In the genomic region with DNA sequence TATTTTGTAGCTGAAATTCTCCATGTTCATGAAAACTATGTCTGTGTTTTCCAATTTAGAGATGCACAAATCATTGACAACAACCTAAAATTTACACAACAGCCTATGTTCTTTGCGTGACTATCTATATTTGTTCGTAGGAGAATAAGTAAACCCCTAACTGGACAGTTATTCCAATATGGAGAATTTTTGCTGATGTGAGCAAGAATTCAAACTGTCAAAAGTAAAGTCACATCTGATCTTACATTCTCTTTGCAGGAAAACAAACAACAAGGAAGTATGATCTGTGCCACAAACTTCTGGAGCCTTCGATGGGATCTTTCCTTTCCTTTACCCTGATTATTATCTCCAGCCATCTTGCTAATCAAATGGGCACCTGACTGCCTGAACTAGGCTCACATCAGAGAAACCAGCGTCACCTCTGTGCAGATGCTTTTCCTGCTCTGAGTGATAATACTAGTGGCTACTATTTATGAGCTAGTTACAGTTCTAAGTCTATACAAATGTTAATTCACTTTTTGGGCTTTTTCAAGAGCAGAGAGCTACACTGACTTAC, we compare ENCODE assay signal across 1 cellular context.
TF ChIP-seq lines count a peak whose summit lies in the region.

No MANE protein-coding gene starts in this region.

TF ChIP-seq in HepG2, 621 proteins besides CTCF, POLR2A, EP300 and RAD21:
- TF ChIP-seq MAFF (IDR thresholded peaks at IDR 0.05; ENCODE audit: low read depth, low read length) (peak; percentile 94), ZNF296 (CRISPR knock-in tag; conservative IDR thresholded peaks at IDR 0.05) (no peak), MAFK (conservative IDR thresholded peaks at IDR 0.05 in 1 of 2, IDR thresholded peaks at IDR 0.05 in 1 of 2; ENCODE audit: low read length in 2 of 2) (peak; percentile 94 to 95), ZNF326 (CRISPR knock-in tag; IDR thresholded peaks at IDR 0.05; ENCODE audit: borderline replicate concordance) (no peak)
- TF ChIP-seq, protein P1, sequence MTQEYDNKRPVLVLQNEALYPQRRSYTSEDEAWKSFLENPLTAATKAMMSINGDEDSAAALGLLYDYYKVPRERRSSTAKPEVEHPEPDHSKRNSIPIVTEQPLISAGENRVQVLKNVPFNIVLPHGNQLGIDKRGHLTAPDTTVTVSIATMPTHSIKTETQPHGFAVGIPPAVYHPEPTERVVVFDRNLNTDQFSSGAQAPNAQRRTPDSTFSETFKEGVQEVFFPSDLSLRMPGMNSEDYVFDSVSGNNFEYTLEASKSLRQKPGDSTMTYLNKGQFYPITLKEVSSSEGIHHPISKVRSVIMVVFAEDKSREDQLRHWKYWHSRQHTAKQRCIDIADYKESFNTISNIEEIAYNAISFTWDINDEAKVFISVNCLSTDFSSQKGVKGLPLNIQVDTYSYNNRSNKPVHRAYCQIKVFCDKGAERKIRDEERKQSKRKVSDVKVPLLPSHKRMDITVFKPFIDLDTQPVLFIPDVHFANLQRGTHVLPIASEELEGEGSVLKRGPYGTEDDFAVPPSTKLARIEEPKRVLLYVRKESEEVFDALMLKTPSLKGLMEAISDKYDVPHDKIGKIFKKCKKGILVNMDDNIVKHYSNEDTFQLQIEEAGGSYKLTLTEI (CRISPR knock-in tag; conservative IDR thresholded peaks at IDR 0.05): no peak
- TF ChIP-seq, protein P2, sequence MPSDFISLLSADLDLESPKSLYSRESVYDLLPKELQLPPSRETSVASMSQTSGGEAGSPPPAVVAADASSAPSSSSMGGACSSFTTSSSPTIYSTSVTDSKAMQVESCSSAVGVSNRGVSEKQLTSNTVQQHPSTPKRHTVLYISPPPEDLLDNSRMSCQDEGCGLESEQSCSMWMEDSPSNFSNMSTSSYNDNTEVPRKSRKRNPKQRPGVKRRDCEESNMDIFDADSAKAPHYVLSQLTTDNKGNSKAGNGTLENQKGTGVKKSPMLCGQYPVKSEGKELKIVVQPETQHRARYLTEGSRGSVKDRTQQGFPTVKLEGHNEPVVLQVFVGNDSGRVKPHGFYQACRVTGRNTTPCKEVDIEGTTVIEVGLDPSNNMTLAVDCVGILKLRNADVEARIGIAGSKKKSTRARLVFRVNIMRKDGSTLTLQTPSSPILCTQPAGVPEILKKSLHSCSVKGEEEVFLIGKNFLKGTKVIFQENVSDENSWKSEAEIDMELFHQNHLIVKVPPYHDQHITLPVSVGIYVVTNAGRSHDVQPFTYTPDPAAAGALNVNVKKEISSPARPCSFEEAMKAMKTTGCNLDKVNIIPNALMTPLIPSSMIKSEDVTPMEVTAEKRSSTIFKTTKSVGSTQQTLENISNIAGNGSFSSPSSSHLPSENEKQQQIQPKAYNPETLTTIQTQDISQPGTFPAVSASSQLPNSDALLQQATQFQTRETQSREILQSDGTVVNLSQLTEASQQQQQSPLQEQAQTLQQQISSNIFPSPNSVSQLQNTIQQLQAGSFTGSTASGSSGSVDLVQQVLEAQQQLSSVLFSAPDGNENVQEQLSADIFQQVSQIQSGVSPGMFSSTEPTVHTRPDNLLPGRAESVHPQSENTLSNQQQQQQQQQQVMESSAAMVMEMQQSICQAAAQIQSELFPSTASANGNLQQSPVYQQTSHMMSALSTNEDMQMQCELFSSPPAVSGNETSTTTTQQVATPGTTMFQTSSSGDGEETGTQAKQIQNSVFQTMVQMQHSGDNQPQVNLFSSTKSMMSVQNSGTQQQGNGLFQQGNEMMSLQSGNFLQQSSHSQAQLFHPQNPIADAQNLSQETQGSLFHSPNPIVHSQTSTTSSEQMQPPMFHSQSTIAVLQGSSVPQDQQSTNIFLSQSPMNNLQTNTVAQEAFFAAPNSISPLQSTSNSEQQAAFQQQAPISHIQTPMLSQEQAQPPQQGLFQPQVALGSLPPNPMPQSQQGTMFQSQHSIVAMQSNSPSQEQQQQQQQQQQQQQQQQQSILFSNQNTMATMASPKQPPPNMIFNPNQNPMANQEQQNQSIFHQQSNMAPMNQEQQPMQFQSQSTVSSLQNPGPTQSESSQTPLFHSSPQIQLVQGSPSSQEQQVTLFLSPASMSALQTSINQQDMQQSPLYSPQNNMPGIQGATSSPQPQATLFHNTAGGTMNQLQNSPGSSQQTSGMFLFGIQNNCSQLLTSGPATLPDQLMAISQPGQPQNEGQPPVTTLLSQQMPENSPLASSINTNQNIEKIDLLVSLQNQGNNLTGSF (CRISPR knock-in tag; IDR thresholded peaks at IDR 0.05): no peak
